Comparison of ENCODE assay signal across 8 cellular contexts in genomic region chr9:127976943-127977871, GRCh38. TPM values are rescaled to one million over a fixed set of nuclear protein-coding genes. Genes with fewer than 3 reads are reported as not detected.
A peak's percentile ranks its signal among the peaks of the same experiment; 100 is the strongest.
DNase-seq lines count a peak whose midpoint lies in the region; ATAC-seq and TF ChIP-seq lines count a peak whose summit lies in the region.

No MANE protein-coding gene starts in this region.

- H3K4me3 Mint-ChIP-seq in activated T-cell treated with anti-CD3 and anti-CD28 coated beads, Interleukin-2, amount 50 U/mL, for 24 hours, result peak overlapping the region; percentile 93

- peaks cover 74% of the 10 kb centered on the region for H3K4me1 Mint-ChIP-seq in activated T-cell treated with anti-CD3 and anti-CD28 coated beads, Interleukin-2, amount 50 U/mL, for 24 hours (ENCODE audit: low read depth)

- no peak overlapping the region for H3K9ac ChIP-seq in iPS-18a (ENCODE audit: low read length)

- peak overlapping the region; percentile 95 for H3K27ac Mint-ChIP-seq in activated T-cell treated with anti-CD3 and anti-CD28 coated beads, Interleukin-2, amount 50 U/mL, for 24 hours

- no peaks in the 10 kb centered on the region for H3K27me3 Mint-ChIP-seq in activated T-cell treated with anti-CD3 and anti-CD28 coated beads, Interleukin-2, amount 50 U/mL, for 24 hours

- no peak for ATAC-seq in GM19463 (IDR thresholded peaks at IDR 0.05; ENCODE audit: unreplicated experiment)

- no peak overlapping the region for H3K27ac ChIP-seq in iPS-18a (ENCODE audit: low read length)
- peak overlapping the region; percentile 96 for H3K27ac ChIP-seq in suprapubic skin

- 61% methylated on average over 5 of the region's 9 CpGs for WGBS in suprapubic skin

- H3K4me1 ChIP-seq in iPS-18a (ENCODE audit: control insufficient read depth, low read depth, low read length) (peaks cover 35% of the 10 kb centered on the region), suprapubic skin (peaks cover 89% of the 10 kb centered on the region)

- H3K4me3 ChIP-seq in iPS-18a (ENCODE audit: low read length), result peak overlapping the region; percentile 40
- H3K4me3 ChIP-seq in suprapubic skin, result peak overlapping the region; percentile 91

- H3K9me3 ChIP-seq in iPS-18a (ENCODE audit: control insufficient read depth, low read depth, low read length) (no peaks in the 10 kb centered on the region), suprapubic skin (no peaks in the 10 kb centered on the region)

- H3K36me3 ChIP-seq in iPS-18a (ENCODE audit: control insufficient read depth, low read depth, low read length), result no peaks in the 10 kb centered on the region
- no peaks in the 10 kb centered on the region for H3K36me3 ChIP-seq in suprapubic skin

- TF ChIP-seq CTCF in suprapubic skin (IDR thresholded peaks at IDR 0.05), result no peak

- no peaks in the 10 kb centered on the region for H3K27me3 ChIP-seq in iPS-18a (ENCODE audit: control insufficient read depth, insufficient read depth, low read length)
- no peaks in the 10 kb centered on the region for H3K27me3 ChIP-seq in suprapubic skin

- no peak for TF ChIP-seq EP300 in suprapubic skin (IDR thresholded peaks at IDR 0.05)

- peaks cover 48% of the 10 kb centered on the region for H3K36me3 Mint-ChIP-seq in activated T-cell treated with anti-CD3 and anti-CD28 coated beads, Interleukin-2, amount 50 U/mL, for 24 hours (ENCODE audit: low read depth)

- no peaks in the 10 kb centered on the region for H3K9me3 Mint-ChIP-seq in activated T-cell treated with anti-CD3 and anti-CD28 coated beads, Interleukin-2, amount 50 U/mL, for 24 hours

- no peak for TF ChIP-seq POLR2A in suprapubic skin (IDR thresholded peaks at IDR 0.05)

- DNase-seq in activated CD4-positive, CD25-positive, alpha-beta regulatory T cell treated with anti-CD3 and anti-CD28 coated beads, Interleukin-2, amount 50 U/mL, for 72 hours, result peak; percentile 32
- no peak for DNase-seq in activated CD4-positive, CD25-positive, alpha-beta regulatory T cell (lab: John Stamatoyannopoulos, UW)
- DNase-seq in activated T-cell treated with anti-CD3 and anti-CD28 coated beads, Interleukin-2, amount 50 U/mL, for 24 hours, result peak; percentile 62
- DNase-seq in suprapubic skin (ENCODE audit: low spot score in 2 of 2) (no peak), mesenteric fat pad (ENCODE audit: low spot score) (no peak), mucosa of gallbladder (ENCODE audit: low spot score) (no peak)

RNA-seq across cellular contexts. Expression of gene EEIG1, which starts 3.6 kb away (rescaled TPM):
- total RNA-seq in suprapubic skin, result 10 to 100 TPM; 43.1 to 85.8 (median 59.5) TPM
- total RNA-seq in mesenteric fat pad, result 12.8 TPM
- total RNA-seq in mucosa of gallbladder, result 220 TPM

RNA-seq across cellular contexts. Expression of gene DPM2, which starts 39.6 kb away (rescaled TPM):
- total RNA-seq in suprapubic skin (10 to 100 TPM; 19.4 to 39.7 (median 30.6) TPM), mesenteric fat pad (20.9 TPM), mucosa of gallbladder (36.6 TPM)

RNA-seq across cellular contexts. Expression of gene PIP5KL1, which starts 46.6 kb away (rescaled TPM):
- total RNA-seq in suprapubic skin, result 10 to 100 TPM in 1 of 4 donors, 1 to 10 TPM in 3; 5.8 to 14.7 (median 9.2) TPM
- 2.2 TPM for total RNA-seq in mesenteric fat pad
- 4.9 TPM for total RNA-seq in mucosa of gallbladder

Comparison
In these comparisons a context has a peak if more than half of its experiments do, and no peak if none do; other contexts are left out.
1. DNase-seq: peak in activated CD4-positive, CD25-positive, alpha-beta regulatory T cell treated with anti-CD3 and anti-CD28 coated beads, Interleukin-2, amount 50 U/mL, for 72 hours (single experiment) and activated T-cell treated with anti-CD3 and anti-CD28 coated beads, Interleukin-2, amount 50 U/mL, for 24 hours (single experiment); none in activated CD4-positive, CD25-positive, alpha-beta regulatory T cell (0 of 4), suprapubic skin (0 of 2), mesenteric fat pad (single experiment) and mucosa of gallbladder (single experiment).